ENCODE assay signal across 15 cellular contexts in genomic region chr19:7879102-7879770, GRCh38. TPM values are rescaled to one million over a fixed set of nuclear protein-coding genes. Genes with fewer than 3 reads are reported as not detected.
DNase-seq lines count a peak whose midpoint lies in the region; ATAC-seq, FAIRE-seq and TF ChIP-seq lines count a peak whose summit lies in the region.
"Had no signal": no experiment of that assay in that cellular context is flagged by ENCODE, and none has a peak within 500 bp of the region (broad histone marks: within the 10 kb centered on the region; RNA-seq: fewer than 3 reads in every experiment).

No MANE protein-coding gene starts in this region.

- no peak overlapping the region for H3K4me3 ChIP-seq in osteoblast (ENCODE audit: insufficient read depth, low read length)

- H2AFZ ChIP-seq in osteoblast (ENCODE audit: low read length): no peak overlapping the region

- peaks cover 13% of the 10 kb centered on the region for H3K27me3 Mint-ChIP-seq in activated naive CD8-positive, alpha-beta T cell treated with anti-CD3 and anti-CD28 coated beads, Interleukin-2, amount 50 U/mL, for 24 hours

- no peak for TF ChIP-seq CTCF in osteoblast (IDR thresholded peaks at IDR 0.05; ENCODE audit: extremely low read depth, low read depth, low read length)

- DNase-seq in NCI-H82 (lab: John Stamatoyannopoulos, UW): peak; percentile 19
- no peak for DNase-seq in NCI-H82 treated with DMSO at 0.1 percent for 48 hours (lab: John Stamatoyannopoulos, UW; ENCODE audit: unreplicated experiment)
- peak; percentile 32 for DNase-seq in Right ventricle myocardium inferior (ENCODE audit: missing footprints)
- DNase-seq in left ventricle myocardium superior: no peak
- DNase-seq in activated naive CD8-positive, alpha-beta T cell treated with anti-CD3 and anti-CD28 coated beads, Interleukin-2, amount 50 U/mL, for 24 hours: no peak
- DNase-seq in osteoblast (ENCODE audit: insufficient read length, low spot score, missing footprints): peak; percentile 39
- no peak for DNase-seq in HTR-8/SVneo (ENCODE audit: insufficient read length, low spot score)
- DNase-seq in midbrain (lab: John Stamatoyannopoulos, UW): no peak
- DNase-seq: EL, GOT3, MM.1S, NCI-H1105, NCI-H1694 treated with DMSO at 0.1 percent for 48 hours, SK-N-SH had no signal

- intact Hi-C loops in Right ventricle myocardium inferior (cut with DNase I): no loop called here
- intact Hi-C loops in left ventricle myocardium superior (cut with micrococcal nuclease): no loop called here

- no peak overlapping the region for H3K4me3 Mint-ChIP-seq in activated naive CD8-positive, alpha-beta T cell treated with anti-CD3 and anti-CD28 coated beads, Interleukin-2, amount 50 U/mL, for 24 hours
- H3K4me3 Mint-ChIP-seq: CD14-positive monocyte had no signal

- H3K27me3 ChIP-seq in osteoblast (ENCODE audit: insufficient read depth, low read length): peaks cover 8% of the 10 kb centered on the region

- H4K20me1 ChIP-seq in osteoblast (ENCODE audit: insufficient read depth, low read length): no peaks in the 10 kb centered on the region

- no peak overlapping the region for H3K27ac Mint-ChIP-seq in activated naive CD8-positive, alpha-beta T cell treated with anti-CD3 and anti-CD28 coated beads, Interleukin-2, amount 50 U/mL, for 24 hours

- H3K4me2 ChIP-seq in osteoblast (ENCODE audit: insufficient read depth, low read length): no peak overlapping the region
- H3K4me2 ChIP-seq: SK-N-SH had no signal

- no peak for ATAC-seq in Right ventricle myocardium inferior
- no peak for ATAC-seq in left ventricle myocardium superior
- peak; percentile 16 for ATAC-seq in activated naive CD8-positive, alpha-beta T cell treated with anti-CD3 and anti-CD28 coated beads, Interleukin-2, amount 50 U/mL, for 24 hours

- no peaks in the 10 kb centered on the region for H3K9me3 Mint-ChIP-seq in activated naive CD8-positive, alpha-beta T cell treated with anti-CD3 and anti-CD28 coated beads, Interleukin-2, amount 50 U/mL, for 24 hours

- peaks cover 4% of the 10 kb centered on the region for H3K4me1 ChIP-seq in osteoblast (ENCODE audit: insufficient read depth, low read length)

- no peaks in the 10 kb centered on the region for H3K36me3 ChIP-seq in osteoblast (ENCODE audit: insufficient read depth, low read length)

- no peak overlapping the region for H3K27ac ChIP-seq in osteoblast (ENCODE audit: low read depth, low read length)

- H3K36me3 Mint-ChIP-seq in activated naive CD8-positive, alpha-beta T cell treated with anti-CD3 and anti-CD28 coated beads, Interleukin-2, amount 50 U/mL, for 24 hours (ENCODE audit: low read depth): no peaks in the 10 kb centered on the region
- H3K36me3 Mint-ChIP-seq: CD14-positive monocyte had no signal

- no peaks in the 10 kb centered on the region for H3K9me3 ChIP-seq in osteoblast (ENCODE audit: low read depth, low read length)
- H3K9me3 ChIP-seq: SK-N-SH had no signal

- H3K79me2 ChIP-seq in osteoblast (ENCODE audit: insufficient read depth, low read length): no peaks in the 10 kb centered on the region

- peaks cover 4% of the 10 kb centered on the region for H3K4me1 Mint-ChIP-seq in activated naive CD8-positive, alpha-beta T cell treated with anti-CD3 and anti-CD28 coated beads, Interleukin-2, amount 50 U/mL, for 24 hours

- FAIRE-seq in HTR-8/SVneo (lab: Jason Lieb, UNC): no peak

RNA-seq across cellular contexts. Expression of gene PRR36, which starts 5.0 kb away (rescaled TPM):
- total RNA-seq in Right ventricle myocardium inferior: not detected
- total RNA-seq in left ventricle myocardium superior: 0.15 TPM
- under 0.01 TPM in 1 of 2 replicates, not detected in the other for total RNA-seq in osteoblast

RNA-seq across cellular contexts. Expression of gene LRRC8E, which starts 9.1 kb away (rescaled TPM):
- total RNA-seq in Right ventricle myocardium inferior (2.5 TPM), left ventricle myocardium superior (3.1 TPM), osteoblast (10.5 and 17.4 TPM in 2 replicates)

RNA-seq across cellular contexts. Expression of gene MAP2K7, which starts 24.4 kb away (rescaled TPM):
- total RNA-seq in Right ventricle myocardium inferior (28.0 TPM), left ventricle myocardium superior (30.4 TPM), osteoblast (12.4 and 14.8 TPM in 2 replicates)

RNA-seq across cellular contexts. Expression of gene TGFBR3L, which starts 35.4 kb away (rescaled TPM):
- total RNA-seq in Right ventricle myocardium inferior (7.2 TPM), left ventricle myocardium superior (11.4 TPM), osteoblast (under 0.01 TPM in 1 of 2 replicates, not detected in the other)

RNA-seq across cellular contexts. Expression of gene SNAPC2, which starts 40.9 kb away (rescaled TPM):
- total RNA-seq in Right ventricle myocardium inferior (10.3 TPM), left ventricle myocardium superior (9.7 TPM), osteoblast (16.8 and 18.5 TPM in 2 replicates)

Comparison
In these comparisons a context has a peak if more than half of its experiments do, and no peak if none do; other contexts are left out.
1. DNase-seq: peak in NCI-H82 (single experiment), Right ventricle myocardium inferior (single experiment) and osteoblast (single experiment); none in NCI-H82 treated with DMSO at 0.1 percent for 48 hours (single experiment), left ventricle myocardium superior (single experiment), activated naive CD8-positive, alpha-beta T cell treated with anti-CD3 and anti-CD28 coated beads, Interleukin-2, amount 50 U/mL, for 24 hours (single experiment), HTR-8/SVneo (single experiment) and midbrain (single experiment).